Comparison of ENCODE assay signal across 6 cellular contexts in genomic region chr16:57485091-57485915, GRCh38.
DNase-seq lines count a peak whose midpoint lies in the region; TF ChIP-seq lines count a peak whose summit lies in the region.

No MANE protein-coding gene starts in this region.

- DNase-seq in NB4 (ENCODE audit: low read depth) (no peak), epithelial cell of esophagus (ENCODE audit: low read depth) (no peak), skeletal muscle cell (ENCODE audit: low read depth) (no peak), HuH-7 (ENCODE audit: low spot score) (no peak), pons (ENCODE audit: low spot score) (no peak), T-helper 9 cell (no peak)

- TF ChIP-seq POLR2A in NB4 (IDR thresholded peaks at IDR 0.05; ENCODE audit: extremely low read depth, insufficient read length), result no peak

- TF ChIP-seq CTCF in NB4 (IDR thresholded peaks at IDR 0.05; ENCODE audit: low read depth, low read length) (no peak), epithelial cell of esophagus (IDR thresholded peaks at IDR 0.05; ENCODE audit: insufficient read depth, low read depth, low read length, missing control alignments) (no peak)

- H3K4me3 ChIP-seq in NB4 (ENCODE audit: low read depth, low read length) (peak overlapping the region; percentile 59), epithelial cell of esophagus (ENCODE audit: low read length) (peak overlapping the region; percentile 75), skeletal muscle cell (ENCODE audit: low read depth, low read length) (peak overlapping the region; percentile 84)
